1 cellular context compared by ENCODE assay signal in the genomic region with DNA sequence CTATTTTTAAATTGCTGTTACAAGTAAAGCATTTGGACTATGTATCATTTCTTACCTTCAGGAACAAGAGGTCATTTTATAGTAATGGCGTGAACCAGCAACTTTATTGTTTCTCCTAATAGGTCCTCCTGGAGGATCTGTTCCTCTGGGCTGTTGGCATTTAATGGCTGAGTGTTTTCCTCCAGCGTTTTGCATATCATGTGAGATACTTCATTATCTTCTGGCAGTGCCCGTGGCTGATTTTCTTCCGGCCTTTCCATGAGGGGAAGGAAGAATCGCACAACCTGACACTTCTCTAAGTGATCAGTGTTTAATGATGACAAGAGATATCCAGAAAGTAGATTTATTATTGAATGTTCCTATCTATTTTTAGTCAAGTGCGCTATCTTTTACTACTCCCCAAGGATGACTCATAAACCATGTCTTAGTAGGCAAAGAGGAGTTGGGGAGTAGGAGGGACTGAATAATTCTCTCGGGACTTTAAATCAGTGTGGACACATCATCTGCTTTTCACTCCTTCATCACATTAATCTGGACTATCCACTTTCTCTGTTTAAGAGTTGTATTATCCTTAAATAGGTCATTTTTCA.
TF ChIP-seq lines count a peak whose summit lies in the region.

No MANE protein-coding gene starts in this region.

TF ChIP-seq in HEK293, 187 proteins besides CTCF, POLR2A, EP300 and RAD21 (continued from another document):
- TF ChIP-seq, protein P1, sequence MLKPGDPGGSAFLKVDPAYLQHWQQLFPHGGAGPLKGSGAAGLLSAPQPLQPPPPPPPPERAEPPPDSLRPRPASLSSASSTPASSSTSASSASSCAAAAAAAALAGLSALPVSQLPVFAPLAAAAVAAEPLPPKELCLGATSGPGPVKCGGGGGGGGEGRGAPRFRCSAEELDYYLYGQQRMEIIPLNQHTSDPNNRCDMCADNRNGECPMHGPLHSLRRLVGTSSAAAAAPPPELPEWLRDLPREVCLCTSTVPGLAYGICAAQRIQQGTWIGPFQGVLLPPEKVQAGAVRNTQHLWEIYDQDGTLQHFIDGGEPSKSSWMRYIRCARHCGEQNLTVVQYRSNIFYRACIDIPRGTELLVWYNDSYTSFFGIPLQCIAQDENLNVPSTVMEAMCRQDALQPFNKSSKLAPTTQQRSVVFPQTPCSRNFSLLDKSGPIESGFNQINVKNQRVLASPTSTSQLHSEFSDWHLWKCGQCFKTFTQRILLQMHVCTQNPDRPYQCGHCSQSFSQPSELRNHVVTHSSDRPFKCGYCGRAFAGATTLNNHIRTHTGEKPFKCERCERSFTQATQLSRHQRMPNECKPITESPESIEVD (tag by site-specific recombination; IDR thresholded peaks at IDR 0.05): 0 out of 2 replicates have a peak, but pooled peaks have one; percentile 10
- TF ChIP-seq, protein P2, sequence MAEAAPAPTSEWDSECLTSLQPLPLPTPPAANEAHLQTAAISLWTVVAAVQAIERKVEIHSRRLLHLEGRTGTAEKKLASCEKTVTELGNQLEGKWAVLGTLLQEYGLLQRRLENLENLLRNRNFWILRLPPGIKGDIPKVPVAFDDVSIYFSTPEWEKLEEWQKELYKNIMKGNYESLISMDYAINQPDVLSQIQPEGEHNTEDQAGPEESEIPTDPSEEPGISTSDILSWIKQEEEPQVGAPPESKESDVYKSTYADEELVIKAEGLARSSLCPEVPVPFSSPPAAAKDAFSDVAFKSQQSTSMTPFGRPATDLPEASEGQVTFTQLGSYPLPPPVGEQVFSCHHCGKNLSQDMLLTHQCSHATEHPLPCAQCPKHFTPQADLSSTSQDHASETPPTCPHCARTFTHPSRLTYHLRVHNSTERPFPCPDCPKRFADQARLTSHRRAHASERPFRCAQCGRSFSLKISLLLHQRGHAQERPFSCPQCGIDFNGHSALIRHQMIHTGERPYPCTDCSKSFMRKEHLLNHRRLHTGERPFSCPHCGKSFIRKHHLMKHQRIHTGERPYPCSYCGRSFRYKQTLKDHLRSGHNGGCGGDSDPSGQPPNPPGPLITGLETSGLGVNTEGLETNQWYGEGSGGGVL (tag by site-specific recombination; IDR thresholded peaks at IDR 0.05): no peak
- TF ChIP-seq ZNF394 (tag by site-specific recombination; IDR thresholded peaks at IDR 0.05; ENCODE audit: borderline replicate concordance): no peak
- no peak for TF ChIP-seq ZNF521 (tag by site-specific recombination; IDR thresholded peaks at IDR 0.05)
TF ChIP-seq in HEK293: peak in this region for 8.
